Comparison of ENCODE assay signal across 1 cellular context in the genomic region with DNA sequence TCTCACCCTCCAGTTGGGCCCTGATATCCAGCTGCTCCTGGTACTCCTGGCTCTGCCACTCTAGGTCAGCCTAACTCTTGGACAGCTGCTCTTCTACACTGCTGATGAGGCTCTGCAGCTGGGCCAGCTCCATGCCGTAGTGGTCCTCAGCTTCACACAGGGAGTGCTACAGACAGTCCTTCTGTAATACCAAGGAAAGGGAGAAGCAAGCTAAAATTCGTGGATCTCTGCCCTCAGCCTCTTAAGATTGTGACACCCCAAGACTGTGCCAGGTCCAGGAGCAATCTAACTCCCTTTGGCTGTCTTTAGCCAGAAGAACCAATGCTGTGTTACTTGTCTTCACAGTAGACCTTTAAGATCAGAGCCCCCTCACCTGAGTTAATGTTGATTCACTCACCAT.
TF ChIP-seq lines count a peak whose summit lies in the region.

No MANE protein-coding gene starts in this region.

TF ChIP-seq in IMR-90, 13 proteins besides CTCF, POLR2A, EP300 and RAD21:
- TF ChIP-seq MAFK (IDR thresholded peaks at IDR 0.05; ENCODE audit: low read depth, low read length): no peak
- TF ChIP-seq, protein P1, sequence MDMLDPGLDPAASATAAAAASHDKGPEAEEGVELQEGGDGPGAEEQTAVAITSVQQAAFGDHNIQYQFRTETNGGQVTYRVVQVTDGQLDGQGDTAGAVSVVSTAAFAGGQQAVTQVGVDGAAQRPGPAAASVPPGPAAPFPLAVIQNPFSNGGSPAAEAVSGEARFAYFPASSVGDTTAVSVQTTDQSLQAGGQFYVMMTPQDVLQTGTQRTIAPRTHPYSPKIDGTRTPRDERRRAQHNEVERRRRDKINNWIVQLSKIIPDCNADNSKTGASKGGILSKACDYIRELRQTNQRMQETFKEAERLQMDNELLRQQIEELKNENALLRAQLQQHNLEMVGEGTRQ (IDR thresholded peaks at IDR 0.05; ENCODE audit: low read depth, low read length): no peak
- no peak for TF ChIP-seq RFX5 (IDR thresholded peaks at IDR 0.05; ENCODE audit: low read depth, low read length)
- TF ChIP-seq, protein P2, sequence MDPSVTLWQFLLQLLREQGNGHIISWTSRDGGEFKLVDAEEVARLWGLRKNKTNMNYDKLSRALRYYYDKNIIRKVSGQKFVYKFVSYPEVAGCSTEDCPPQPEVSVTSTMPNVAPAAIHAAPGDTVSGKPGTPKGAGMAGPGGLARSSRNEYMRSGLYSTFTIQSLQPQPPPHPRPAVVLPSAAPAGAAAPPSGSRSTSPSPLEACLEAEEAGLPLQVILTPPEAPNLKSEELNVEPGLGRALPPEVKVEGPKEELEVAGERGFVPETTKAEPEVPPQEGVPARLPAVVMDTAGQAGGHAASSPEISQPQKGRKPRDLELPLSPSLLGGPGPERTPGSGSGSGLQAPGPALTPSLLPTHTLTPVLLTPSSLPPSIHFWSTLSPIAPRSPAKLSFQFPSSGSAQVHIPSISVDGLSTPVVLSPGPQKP (IDR thresholded peaks at IDR 0.05; ENCODE audit: borderline replicate concordance, low read depth, low read length): no peak
TF ChIP-seq in IMR-90: peak in this region for 0.
